In genomic region chr17:47797797-47798196, GRCh38 we compare ENCODE assay signal across 25 cellular contexts. TPM values are rescaled to one million over a fixed set of nuclear protein-coding genes. Genes with fewer than 3 reads are reported as not detected.
DNase-seq lines count a peak whose midpoint lies in the region; ATAC-seq, FAIRE-seq and TF ChIP-seq lines count a peak whose summit lies in the region.
"Had no signal": no experiment of that assay in that cellular context is flagged by ENCODE, and none has a peak within 500 bp of the region (broad histone marks: within the 10 kb centered on the region; RNA-seq: fewer than 3 reads in every experiment).

No MANE protein-coding gene starts in this region.

- H3K27ac ChIP-seq in SK-N-SH (ENCODE audit: low read depth in 2 of 2, low read length in 1 of 2) (no peak overlapping the region), MM.1S (ENCODE audit: low read length) (no peak overlapping the region), GM12878 (ENCODE audit: control insufficient read depth, insufficient read depth) (no peak overlapping the region)
- H3K27ac ChIP-seq: dorsolateral prefrontal cortex, esophagus muscularis mucosa, SJCRH30, uterus had no signal

- 65% methylated on average over 2 of the region's 2 CpGs for WGBS in SK-N-SH (ENCODE audit: low lambda C conversion rate)
- WGBS in GM12878 (ENCODE audit: insufficient coverage, insufficient replicate concordance, low lambda C conversion rate, missing lambda C conversion rate) = 0% methylated on average over 2 of the region's 2 CpGs

- POLR2A ChIA-PET in SK-N-SH (lab: Yijun Ruan, JAX) = no interaction called here
- POLR2A ChIA-PET in GM12878 (lab: Charles Lee) = no interaction called here

- H3F3A ChIP-seq in SK-N-SH (replicated peaks; ENCODE audit: insufficient read depth) (no peaks in the 10 kb centered on the region), MM.1S (ENCODE audit: insufficient read depth, low read length) (no peaks in the 10 kb centered on the region)

- peaks cover 48% of the 10 kb centered on the region for H3K27me3 ChIP-seq in SK-N-SH (ENCODE audit: insufficient read depth)
- peaks cover 33% of the 10 kb centered on the region for H3K27me3 ChIP-seq in MM.1S (replicated peaks; ENCODE audit: insufficient read depth, low read length)
- no peaks in the 10 kb centered on the region for H3K27me3 ChIP-seq in GM12878 (replicated peaks in 1 of 2; ENCODE audit: control insufficient read depth in 2 of 2, insufficient read depth in 2 of 2, low read length in 1 of 2)

- intact Hi-C loops in GM12878 (cut with micrococcal nuclease; ENCODE audit: unreplicated experiment) = no loop called here

- TF ChIP-seq EP300 in SK-N-SH (IDR thresholded peaks at IDR 0.05; ENCODE audit: borderline replicate concordance in 1 of 2, low read depth in 1 of 2, low read length in 1 of 2) (no peak), GM12878 (IDR thresholded peaks at IDR 0.05; ENCODE audit: borderline replicate concordance in 1 of 2, control insufficient read depth in 1 of 2, low read depth in 2 of 2, low read length in 2 of 2) (no peak)

- TF ChIP-seq CTCF in SK-N-SH (IDR thresholded peaks at IDR 0.05) = no peak
- TF ChIP-seq CTCF in MM.1S (IDR thresholded peaks at IDR 0.05; ENCODE audit: low read length) = no peak
- TF ChIP-seq CTCF in GM12878 (IDR thresholded peaks at IDR 0.05 in 2 of 3, conservative IDR thresholded peaks at IDR 0.05 in 1 of 3; ENCODE audit: control insufficient read depth in 2 of 3, extremely low read depth in 1 of 3, insufficient read depth in 1 of 3, low read depth in 3 of 3, low read length in 3 of 3) = no peak

- H3K9me3 ChIP-seq in SK-N-SH (no peaks in the 10 kb centered on the region), MM.1S (replicated peaks; ENCODE audit: insufficient read depth, low read length) (no peaks in the 10 kb centered on the region), GM12878 (replicated peaks; ENCODE audit: control insufficient read depth, insufficient read depth, low read length) (no peaks in the 10 kb centered on the region)
- H3K9me3 ChIP-seq: BE2C, esophagus muscularis mucosa, MG63, SJCRH30, uterus had no signal

- DNase-seq in SK-N-SH (no peak), MM.1S (peak; percentile 35), GM12878 (ENCODE audit: low read depth, low spot score) (no peak), left kidney (ENCODE audit: low read depth, low spot score) (peak; percentile 46), kidney tubule cell (ENCODE audit: low spot score) (no peak)
- DNase-seq: 8988T; activated B cell treated with CpG ODN at 0.5 μM for 24 hours; activated CD8-positive, alpha-beta T cell treated with anti-CD3 and anti-CD28 coated beads, Interleukin-2, amount 10 ng/mL, durations not matched to agents 7 days and 5 days; BE2C; COR-L47; dorsolateral prefrontal cortex; EL; MG63; NCI-H524 treated with DMSO at 0.1 percent for 48 hours; right cardiac atrium; stimulated activated CD4-positive, alpha-beta T cell treated with anti-CD3 and anti-CD28 coated beads, Interleukin-15, amount 100 ng/mL, for 24 hours; T-helper 17 cell; uterus had no signal

- H3K4me1 ChIP-seq in SK-N-SH (ENCODE audit: control insufficient read depth in 1 of 2, insufficient read depth in 2 of 2, low read depth in 1 of 2, low read length in 1 of 2) (no peaks in the 10 kb centered on the region), MM.1S (ENCODE audit: low read length) (no peaks in the 10 kb centered on the region; the same call in 1 of the 2 replicates), GM12878 (ENCODE audit: control insufficient read depth, insufficient read depth, low read length) (no peaks in the 10 kb centered on the region)
- H3K4me1 ChIP-seq: BE2C, esophagus muscularis mucosa, SJCRH30, uterus had no signal

- H2AFZ ChIP-seq in SK-N-SH (ENCODE audit: low read depth) (no peak overlapping the region), MM.1S (ENCODE audit: low read length) (no peak overlapping the region), GM12878 (ENCODE audit: control insufficient read depth, low read depth, low read length) (no peak overlapping the region)

- no TSS peak for BruUV-seq in GM12878 (replicated peaks; lab: Mats Ljungman, UMichigan)

- H3K4me2 ChIP-seq in SK-N-SH (no peak overlapping the region), MM.1S (ENCODE audit: low read depth, low read length) (no peak overlapping the region), GM12878 (ENCODE audit: control insufficient read depth, insufficient read depth) (no peak overlapping the region)

- no peak for ATAC-seq in SK-N-SH treated with all-trans-retinoic acid at 6 μM for 48 hours
- ATAC-seq in GM12878 = no peak
- no peak for ATAC-seq in GM21447 (IDR thresholded peaks at IDR 0.05; ENCODE audit: unreplicated experiment)
- no peak for ATAC-seq in HG03521 (IDR thresholded peaks at IDR 0.05; ENCODE audit: unreplicated experiment)
- ATAC-seq: activated CD8-positive, alpha-beta T cell treated with anti-CD3 and anti-CD28 coated beads, Interleukin-2, amount 10 ng/mL, durations not matched to agents 7 days and 5 days; right cardiac atrium; T-helper 17 cell had no signal

- RAD21 ChIA-PET in GM12878 (lab: Charles Lee; ENCODE audit: unreplicated experiment) = no interaction called here

- SMC1A ChIA-PET in GM12878 (lab: Charles Lee; ENCODE audit: uncharacterized antibody, unreplicated experiment) = interaction anchor here (1.4 kb wide), 1 partner anchor 134 kb away, joined by 3 read pairs; no protein-coding TSS in a partner anchor

- TF ChIP-seq POLR2A in GM12878 (IDR thresholded peaks at IDR 0.05; ENCODE audit: low read depth, low read length) = no peak

- no peak for FAIRE-seq in GM12878 (lab: Jason Lieb, UNC)
- FAIRE-seq: bronchial epithelial cell had no signal

- H3K79me2 ChIP-seq in SK-N-SH (ENCODE audit: insufficient read depth) (no peaks in the 10 kb centered on the region), MM.1S (ENCODE audit: low read length) (no peaks in the 10 kb centered on the region), GM12878 (ENCODE audit: control insufficient read depth, insufficient read depth, low read length) (no peaks in the 10 kb centered on the region)

- in situ Hi-C loops in GM12878 (cut with MboI) = no loop called here

- H3K4me3 ChIP-seq in SK-N-SH (ENCODE audit: low read depth in 2 of 2, low read length in 1 of 2) = no peak overlapping the region
- no peak overlapping the region for H3K4me3 ChIP-seq in MM.1S (ENCODE audit: low read length)
- H3K4me3 ChIP-seq in GM12878 = no peak overlapping the region
- H3K4me3 ChIP-seq: dorsolateral prefrontal cortex, esophagus muscularis mucosa, lung, MG63, SJCRH30, uterus had no signal

- no peak overlapping the region for H3K9ac ChIP-seq in SK-N-SH
- H3K9ac ChIP-seq in MM.1S (ENCODE audit: low read length) = no peak overlapping the region
- H3K9ac ChIP-seq in GM12878 (ENCODE audit: control insufficient read depth, insufficient read depth, low read length) = no peak overlapping the region

- H3K9me2 ChIP-seq in SK-N-SH = no peaks in the 10 kb centered on the region
- H3K9me2 ChIP-seq in MM.1S (replicated peaks; ENCODE audit: insufficient read depth, low read length) = no peaks in the 10 kb centered on the region

- CTCF ChIA-PET in SK-N-SH (lab: Yijun Ruan, JAX) = interaction anchor here (1.2 to 2.3 kb wide), 6 partner anchors 8 to 133 kb away, joined by 4 to 12 read pairs (median 8); no protein-coding TSS in a partner anchor
- CTCF ChIA-PET in GM12878 (lab: Yijun Ruan, JAX) = interaction anchor here (0.8 to 1.3 kb wide), 6 partner anchors 9 to 133 kb away, joined by 3 to 5 read pairs (median 4); partner anchors contain the start of gene OSBPL7

- H3K36me3 ChIP-seq in SK-N-SH (replicated peaks in 1 of 2; ENCODE audit: control insufficient read depth in 1 of 2, insufficient read depth in 2 of 2, low read length in 1 of 2) = no peaks in the 10 kb centered on the region
- no peaks in the 10 kb centered on the region for H3K36me3 ChIP-seq in MM.1S (replicated peaks; ENCODE audit: insufficient read depth, low read length)
- H3K36me3 ChIP-seq in GM12878 (ENCODE audit: control insufficient read depth in 2 of 2, insufficient read depth in 2 of 2, low read length in 1 of 2) = no peaks in the 10 kb centered on the region
- H3K36me3 ChIP-seq: BE2C, esophagus muscularis mucosa, MG63, SJCRH30, uterus had no signal

- H4K20me1 ChIP-seq in SK-N-SH (ENCODE audit: insufficient read depth) (no peaks in the 10 kb centered on the region), MM.1S (ENCODE audit: insufficient read depth, low read length) (no peaks in the 10 kb centered on the region), GM12878 (ENCODE audit: control insufficient read depth, insufficient read depth) (no peaks in the 10 kb centered on the region)

- TF ChIP-seq RAD21 in SK-N-SH (IDR thresholded peaks at IDR 0.05; ENCODE audit: low read length) = no peak
- TF ChIP-seq RAD21 in GM12878 (IDR thresholded peaks at IDR 0.05; ENCODE audit: insufficient read depth, low read depth, low read length) = no peak

RNA-seq across cellular contexts. Expression of gene OSBPL7, which starts 23.8 kb away (rescaled TPM):
- 23.7 and 24.7 TPM in 2 replicates for polyA plus RNA-seq in SK-N-SH (2012; rRNA removed)
- 7.5 and 14.8 TPM in 2 replicates for polyA plus RNA-seq in SK-N-SH (2012; cell fraction: cytosol; rRNA removed)
- polyA plus RNA-seq in SK-N-SH (2012; cell fraction: nucleus; rRNA removed) = 164 and 209 TPM in 2 replicates
- total RNA-seq in GM12878 (2013; cell fraction: nucleolus; rRNA removed) = 63.2 and 64.3 TPM in 2 replicates
- total RNA-seq in GM12878 (2014; rRNA removed) = 8.4 and 9.9 TPM in 2 replicates
- 4.0 and 5.7 TPM in 2 replicates for total RNA-seq in GM12878 (2014; rRNA removed; fragmentation: Illumina TruSeq; extraction: Trizol)
- 14.2 and 16.1 TPM in 2 replicates for total RNA-seq in GM12878 (2021)
- polyA plus RNA-seq in GM12878 (2011; ENCODE audit: low read depth) = 3.9 TPM
- polyA plus RNA-seq in GM12878 (2011; rRNA removed) = 4.7 and 9.9 TPM in 2 replicates
- 7.8 and 11.8 TPM in 2 replicates for polyA plus RNA-seq in GM12878 (2011; cell fraction: cytosol; rRNA removed)
- 205 and 247 TPM in 2 replicates for polyA plus RNA-seq in GM12878 (2011; cell fraction: nucleus; rRNA removed)
- 12.7 and 12.9 TPM in 2 replicates for polyA plus RNA-seq in GM12878 (2012)
- polyA plus RNA-seq in GM12878 (2014; fragmentation: Illumina TruSeq; extraction: Trizol) = 2.4 and 5.3 TPM in 2 replicates
- under 1 TPM; 0.50 to 0.82 TPM for polyA plus RNA-seq in GM12878 (2014; fragmentation: Nextera tagmentation; extraction: Ambion mirVana)
- 14.0 and 18.4 TPM in 2 replicates for polyA plus RNA-seq in GM12878 (2014; rRNA removed)
- 1 to 10 TPM; 6.3 to 7.2 TPM for polyA plus RNA-seq in GM12878 (2016; fragmentation: Nextera tagmentation; extraction: Ambion mirVana)
- polyA minus RNA-seq in GM12878 (2011; rRNA and poly(A)+ RNA removed) = 9.4 and 19.1 TPM in 2 replicates
- 6.3 and 6.9 TPM in 2 replicates for polyA minus RNA-seq in GM12878 (2011; cell fraction: cytosol; rRNA and poly(A)+ RNA removed)
- polyA minus RNA-seq in GM12878 (2011; cell fraction: nucleus; rRNA and poly(A)+ RNA removed) = 46.7 and 51.1 TPM in 2 replicates

RNA-seq across cellular contexts. Expression of gene MRPL10, which starts 33.5 kb away (rescaled TPM):
- polyA plus RNA-seq in SK-N-SH (2012; rRNA removed) = 133 and 136 TPM in 2 replicates
- 87.3 and 111 TPM in 2 replicates for polyA plus RNA-seq in SK-N-SH (2012; cell fraction: cytosol; rRNA removed)
- polyA plus RNA-seq in SK-N-SH (2012; cell fraction: nucleus; rRNA removed) = 85.4 and 108 TPM in 2 replicates
- total RNA-seq in GM12878 (2013; cell fraction: nucleolus; rRNA removed) = 16.1 and 17.5 TPM in 2 replicates
- 56.6 and 56.9 TPM in 2 replicates for total RNA-seq in GM12878 (2014; rRNA removed)
- total RNA-seq in GM12878 (2014; rRNA removed; fragmentation: Illumina TruSeq; extraction: Trizol) = 32.7 and 35.6 TPM in 2 replicates
- 44.6 and 44.8 TPM in 2 replicates for total RNA-seq in GM12878 (2021)
- polyA plus RNA-seq in GM12878 (2011; ENCODE audit: low read depth) = 31.9 TPM
- polyA plus RNA-seq in GM12878 (2011; rRNA removed) = 37.1 and 61.9 TPM in 2 replicates
- 90.0 and 112 TPM in 2 replicates for polyA plus RNA-seq in GM12878 (2011; cell fraction: cytosol; rRNA removed)
- polyA plus RNA-seq in GM12878 (2011; cell fraction: nucleus; rRNA removed) = 48.9 and 49.8 TPM in 2 replicates
- polyA plus RNA-seq in GM12878 (2012) = 40.6 and 55.5 TPM in 2 replicates
- polyA plus RNA-seq in GM12878 (2014; fragmentation: Illumina TruSeq; extraction: Trizol) = 22.4 and 48.3 TPM in 2 replicates
- polyA plus RNA-seq in GM12878 (2014; fragmentation: Nextera tagmentation; extraction: Ambion mirVana) = 10 to 100 TPM; 18.9 to 22.3 TPM
- 46.1 and 50.7 TPM in 2 replicates for polyA plus RNA-seq in GM12878 (2014; rRNA removed)
- polyA plus RNA-seq in GM12878 (2016; fragmentation: Nextera tagmentation; extraction: Ambion mirVana) = 10 to 100 TPM; 46.3 to 49.1 TPM
- polyA minus RNA-seq in GM12878 (2011; rRNA and poly(A)+ RNA removed) = 81.3 and 114 TPM in 2 replicates
- 28.9 and 35.2 TPM in 2 replicates for polyA minus RNA-seq in GM12878 (2011; cell fraction: cytosol; rRNA and poly(A)+ RNA removed)
- 13.5 and 24.3 TPM in 2 replicates for polyA minus RNA-seq in GM12878 (2011; cell fraction: nucleus; rRNA and poly(A)+ RNA removed)

RNA-seq across cellular contexts. Expression of gene LRRC46, which starts 33.7 kb away (rescaled TPM):
- polyA plus RNA-seq in SK-N-SH (2012; rRNA removed) (1.6 and 1.8 TPM in 2 replicates), GM12878 (2011; rRNA removed) (0.35 and 0.39 TPM in 2 replicates), GM12878 (2014; fragmentation: Illumina TruSeq; extraction: Trizol) (1.0 and 2.8 TPM in 2 replicates), GM12878 (2014; fragmentation: Nextera tagmentation; extraction: Ambion mirVana) (under 1 TPM in 1 of 2 experiments, not detected in 1; 0.15 TPM), GM12878 (2014; rRNA removed) (0.29 and 0.72 TPM in 2 replicates), GM12878 (2016; fragmentation: Nextera tagmentation; extraction: Ambion mirVana) (1 to 10 TPM; 1.7 to 1.8 TPM)
- polyA plus RNA-seq in SK-N-SH (2012; cell fraction: cytosol; rRNA removed) = 0.86 and 0.89 TPM in 2 replicates
- 4.2 and 4.8 TPM in 2 replicates for polyA plus RNA-seq in SK-N-SH (2012; cell fraction: nucleus; rRNA removed)
- total RNA-seq in GM12878 (2013; cell fraction: nucleolus; rRNA removed) = not detected in 2 replicates
- total RNA-seq in GM12878 (2014; rRNA removed) (0.16 and 0.23 TPM in 2 replicates), GM12878 (2014; rRNA removed; fragmentation: Illumina TruSeq; extraction: Trizol) (0.22 and 0.37 TPM in 2 replicates), GM12878 (2021) (0.38 and 0.53 TPM in 2 replicates)
- polyA plus RNA-seq in GM12878 (2011; ENCODE audit: low read depth) = 0.42 TPM
- polyA plus RNA-seq in GM12878 (2011; cell fraction: cytosol; rRNA removed) = 0.28 and 0.45 TPM in 2 replicates
- polyA plus RNA-seq in GM12878 (2011; cell fraction: nucleus; rRNA removed) = 0.67 and 0.89 TPM in 2 replicates
- polyA plus RNA-seq in GM12878 (2012) = 0.34 and 0.35 TPM in 2 replicates
- polyA minus RNA-seq in GM12878 (2011; rRNA and poly(A)+ RNA removed) = 0.31 and 0.37 TPM in 2 replicates
- not detected in 2 replicates for polyA minus RNA-seq in GM12878 (2011; cell fraction: cytosol; rRNA and poly(A)+ RNA removed)
- polyA minus RNA-seq in GM12878 (2011; cell fraction: nucleus; rRNA and poly(A)+ RNA removed) = 0.48 TPM in 1 of 2 replicates, not detected in the other
- total RNA-seq: bronchial epithelial cell had no signal

RNA-seq across cellular contexts. Expression of gene SCRN2, which starts 43.3 kb away (rescaled TPM):
- polyA plus RNA-seq in SK-N-SH (2012; rRNA removed) = 135 and 139 TPM in 2 replicates
- polyA plus RNA-seq in SK-N-SH (2012; cell fraction: cytosol; rRNA removed) = 62.5 and 80.7 TPM in 2 replicates
- polyA plus RNA-seq in SK-N-SH (2012; cell fraction: nucleus; rRNA removed) = 636 and 666 TPM in 2 replicates
- 53.1 and 65.3 TPM in 2 replicates for total RNA-seq in GM12878 (2013; cell fraction: nucleolus; rRNA removed)
- total RNA-seq in GM12878 (2014; rRNA removed) = 33.3 and 39.3 TPM in 2 replicates
- 13.5 TPM in 2 replicates for total RNA-seq in GM12878 (2014; rRNA removed; fragmentation: Illumina TruSeq; extraction: Trizol)
- 28.9 and 30.5 TPM in 2 replicates for total RNA-seq in GM12878 (2021)
- 12.7 TPM for polyA plus RNA-seq in GM12878 (2011; ENCODE audit: low read depth)
- polyA plus RNA-seq in GM12878 (2011; rRNA removed) = 9.7 and 15.4 TPM in 2 replicates
- polyA plus RNA-seq in GM12878 (2011; cell fraction: cytosol; rRNA removed) = 28.5 and 36.7 TPM in 2 replicates
- 140 and 158 TPM in 2 replicates for polyA plus RNA-seq in GM12878 (2011; cell fraction: nucleus; rRNA removed)
- 28.3 and 28.5 TPM in 2 replicates for polyA plus RNA-seq in GM12878 (2012)
- polyA plus RNA-seq in GM12878 (2014; fragmentation: Illumina TruSeq; extraction: Trizol) = 3.0 and 10.8 TPM in 2 replicates
- polyA plus RNA-seq in GM12878 (2014; fragmentation: Nextera tagmentation; extraction: Ambion mirVana) = 1 to 10 TPM in 1 of 2 experiments, under 1 TPM in 1; 0.34 to 1.9 TPM
- 32.7 and 33.4 TPM in 2 replicates for polyA plus RNA-seq in GM12878 (2014; rRNA removed)
- 10 to 100 TPM; 24.8 to 29.9 TPM for polyA plus RNA-seq in GM12878 (2016; fragmentation: Nextera tagmentation; extraction: Ambion mirVana)
- 9.4 and 24.8 TPM in 2 replicates for polyA minus RNA-seq in GM12878 (2011; rRNA and poly(A)+ RNA removed)
- 8.5 and 8.6 TPM in 2 replicates for polyA minus RNA-seq in GM12878 (2011; cell fraction: cytosol; rRNA and poly(A)+ RNA removed)
- polyA minus RNA-seq in GM12878 (2011; cell fraction: nucleus; rRNA and poly(A)+ RNA removed) = 31.2 and 38.5 TPM in 2 replicates

RNA-seq across cellular contexts. Expression of gene SP6, which starts 53.2 kb away (rescaled TPM):
- polyA plus RNA-seq in SK-N-SH (2012; rRNA removed) (0.03 TPM in 2 replicates), GM12878 (2011; rRNA removed) (0.03 and 0.05 TPM in 2 replicates), GM12878 (2014; fragmentation: Illumina TruSeq; extraction: Trizol) (not detected in 2 replicates), GM12878 (2014; fragmentation: Nextera tagmentation; extraction: Ambion mirVana) (not detected), GM12878 (2014; rRNA removed) (0.06 TPM in 1 of 2 replicates, not detected in the other), GM12878 (2016; fragmentation: Nextera tagmentation; extraction: Ambion mirVana) (under 1 TPM in 1 of 2 experiments, not detected in 1; 0.15 TPM)
- 0.03 and 0.05 TPM in 2 replicates for polyA plus RNA-seq in SK-N-SH (2012; cell fraction: cytosol; rRNA removed)
- polyA plus RNA-seq in SK-N-SH (2012; cell fraction: nucleus; rRNA removed) = 0.06 and 0.09 TPM in 2 replicates
- 0.21 and 0.34 TPM in 2 replicates for total RNA-seq in GM12878 (2013; cell fraction: nucleolus; rRNA removed)
- total RNA-seq in GM12878 (2014; rRNA removed) (not detected in 2 replicates), GM12878 (2014; rRNA removed; fragmentation: Illumina TruSeq; extraction: Trizol) (0.05 TPM in 1 of 2 replicates, not detected in the other), GM12878 (2021) (0.05 TPM in 1 of 2 replicates, not detected in the other)
- not detected for polyA plus RNA-seq in GM12878 (2011; ENCODE audit: low read depth)
- polyA plus RNA-seq in GM12878 (2011; cell fraction: cytosol; rRNA removed) = 0.05 and 0.07 TPM in 2 replicates
- 0.12 TPM in 2 replicates for polyA plus RNA-seq in GM12878 (2011; cell fraction: nucleus; rRNA removed)
- 0.08 and 0.09 TPM in 2 replicates for polyA plus RNA-seq in GM12878 (2012)
- polyA minus RNA-seq in GM12878 (2011; rRNA and poly(A)+ RNA removed) = 0.21 TPM in 1 of 2 replicates, not detected in the other
- not detected in 2 replicates for polyA minus RNA-seq in GM12878 (2011; cell fraction: cytosol; rRNA and poly(A)+ RNA removed)
- polyA minus RNA-seq in GM12878 (2011; cell fraction: nucleus; rRNA and poly(A)+ RNA removed) = 0.12 and 0.19 TPM in 2 replicates
- total RNA-seq: SJCRH30 had no signal

Comparison
In these comparisons a context has a peak if more than half of its experiments do, and no peak if none do; other contexts are left out.
1. DNase-seq: peak in MM.1S (single experiment) and left kidney (single experiment); none in SK-N-SH (single experiment), GM12878 (single experiment) and kidney tubule cell (single experiment).
2. Of the 26 proteins assayed by ChIP-seq in both GM12878 and SK-N-SH: peak only in GM12878: none; only in SK-N-SH: none; in both: REST; in neither: 25.